23 cellular contexts compared by ENCODE assay signal in the genomic region with DNA sequence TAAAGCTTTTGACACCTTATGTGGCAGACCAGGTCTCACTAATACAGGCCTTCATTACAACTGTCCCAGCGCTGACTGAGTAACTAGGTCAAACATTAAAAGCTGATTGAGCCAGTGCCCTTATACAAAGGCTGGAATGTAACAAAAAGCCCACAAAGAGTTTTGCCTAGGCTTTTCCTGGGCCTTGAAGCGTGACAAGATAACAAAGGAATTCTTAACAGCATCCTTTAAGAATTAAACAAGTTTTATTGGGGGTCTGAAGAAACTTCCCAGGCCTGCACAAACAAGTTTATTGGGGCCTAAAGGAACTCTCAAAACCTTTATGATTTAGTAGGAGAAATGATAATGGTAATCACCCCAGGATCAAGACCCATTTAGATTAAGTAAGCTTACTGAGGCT.
A peak's percentile ranks its signal among the peaks of the same experiment; 100 is the strongest.
DNase-seq lines count a peak whose midpoint lies in the region.
"Had no signal": no experiment of that assay in that cellular context is flagged by ENCODE, and none has a peak within 500 bp of the region (broad histone marks: within the 10 kb centered on the region; RNA-seq: fewer than 3 reads in every experiment).

No MANE protein-coding gene starts in this region.

- DNase-seq in EL (peak; percentile 68), adipocyte (ENCODE audit: low read depth) (peak; percentile 21), iris pigment epithelial cell (ENCODE audit: low read depth) (peak; percentile 13), retina (peak; percentile 50), NCI-H446 treated with DMSO at 0.1 percent for 48 hours (lab: John Stamatoyannopoulos, UW) (no peak), HuH-7 (ENCODE audit: low spot score) (no peak), occipital lobe (lab: John Stamatoyannopoulos, UW) (no peak)
- DNase-seq: activated CD4-positive, alpha-beta T cell treated with anti-CD3 and anti-CD28 coated beads, Interleukin-2, amount 10 ng/mL, durations not matched to agents 24 days and 14 days; activated naive CD4-positive, alpha-beta T cell treated with anti-CD3 and anti-CD28 coated beads, Interleukin-2, amount 10 ng/mL, durations not matched to agents 7 days and 5 days; activated T-cell treated with anti-CD3 and anti-CD28 coated beads, Interleukin-2, amount 50 U/mL, for 72 hours; aorta; CD4-positive, alpha-beta memory T cell; central memory CD4-positive, alpha-beta T cell; DMS79; GOT3; left cardiac atrium; naive thymus-derived CD4-positive, alpha-beta T cell; NCI-H1105 treated with DMSO at 0.1 percent for 48 hours; NCI-H2081 treated with DMSO at 0.1 percent for 48 hours; substantia nigra; T-helper 17 cell had no signal

- H3K9ac ChIP-seq in adipocyte (ENCODE audit: low read length), result no peak overlapping the region

- no peaks in the 10 kb centered on the region for H3K9me3 ChIP-seq in adipocyte (ENCODE audit: control insufficient read depth, low read length)

- H3K36me3 ChIP-seq in adipocyte (ENCODE audit: control insufficient read depth, insufficient read depth, low read length, severe bottlenecking), result no peaks in the 10 kb centered on the region

- H3K4me1 ChIP-seq in adipocyte (ENCODE audit: control insufficient read depth, insufficient read depth, low read length), result no peaks in the 10 kb centered on the region
- H3K4me1 ChIP-seq: foreskin keratinocyte had no signal

- H3K27me3 ChIP-seq in adipocyte (replicated peaks; ENCODE audit: control insufficient read depth, insufficient read depth, low read length), result no peaks in the 10 kb centered on the region
- H3K27me3 ChIP-seq: foreskin keratinocyte had no signal

- H3K4me3 ChIP-seq in adipocyte (ENCODE audit: low read length), result no peak overlapping the region
- H3K4me3 ChIP-seq: SK-N-MC had no signal

Comparison
In these comparisons a context has a peak if more than half of its experiments do, and no peak if none do; other contexts are left out.
1. DNase-seq: peak in EL (single experiment), adipocyte (single experiment), iris pigment epithelial cell (single experiment) and retina (single experiment); none in NCI-H446 treated with DMSO at 0.1 percent for 48 hours (single experiment), HuH-7 (single experiment) and occipital lobe (single experiment).